10 cellular contexts compared by ENCODE assay signal in genomic region chr13:112967666-112968379, GRCh38. TPM values are rescaled to one million over a fixed set of nuclear protein-coding genes. Genes with fewer than 3 reads are reported as not detected.
DNase-seq lines count a peak whose midpoint lies in the region; ATAC-seq and TF ChIP-seq lines count a peak whose summit lies in the region.
"Had no signal": no experiment of that assay in that cellular context is flagged by ENCODE, and none has a peak within 500 bp of the region (broad histone marks: within the 10 kb centered on the region; RNA-seq: fewer than 3 reads in every experiment).

No MANE protein-coding gene starts in this region.

- H3K27me3 ChIP-seq in Peyer's patch (no peaks in the 10 kb centered on the region), right cardiac atrium (ENCODE audit: control insufficient read depth, insufficient read depth) (no peaks in the 10 kb centered on the region)

- H3K9me3 ChIP-seq in Peyer's patch (no peaks in the 10 kb centered on the region), right cardiac atrium (ENCODE audit: control insufficient read depth, low read length) (no peaks in the 10 kb centered on the region)

- DNase-seq in GM12864 (ENCODE audit: low read depth) (no peak), Peyer's patch (no peak), right cardiac atrium (peak in 1 of 3 donors; percentile 11), retina (peak; percentile 40), ecto neural progenitor cell (ENCODE audit: low spot score) (no peak), lower leg skin (ENCODE audit: low spot score in 2 of 2) (no peak), NCI-H128 (lab: John Stamatoyannopoulos, UW; ENCODE audit: unreplicated experiment) (no peak)
- DNase-seq: cortex of kidney had no signal

- no peak for TF ChIP-seq CTCF in GM12864 (IDR thresholded peaks at IDR 0.05; ENCODE audit: low read depth, low read length, missing control alignments)
- TF ChIP-seq CTCF in Peyer's patch (IDR thresholded peaks at IDR 0.05) = no peak
- no peak for TF ChIP-seq CTCF in lower leg skin (IDR thresholded peaks at IDR 0.05)

- ATAC-seq in right cardiac atrium (no peak), HG02938 (IDR thresholded peaks at IDR 0.05; ENCODE audit: unreplicated experiment) (no peak)
- ATAC-seq: GM12878 had no signal

- intact Hi-C loops in right cardiac atrium (cut with DNase I) (no loop called here), lower leg skin (cut with DNase I; ENCODE audit: low total_unique reads) (loop anchor here (10.0 kb wide), 1 partner anchor 437 kb away; no protein-coding TSS in a partner anchor)

- H3K27ac ChIP-seq in Peyer's patch = peak overlapping the region in 3 of 4 donors; percentile 57 to 75 (median 70)
- no peak overlapping the region for H3K27ac ChIP-seq in right cardiac atrium (ENCODE audit: low read length)

- TF ChIP-seq POLR2A in Peyer's patch (IDR thresholded peaks at IDR 0.05) (no peak), lower leg skin (IDR thresholded peaks at IDR 0.05) (no peak)

- H3K36me3 ChIP-seq in Peyer's patch = no peaks in the 10 kb centered on the region

- peak overlapping the region; percentile 60 for H3K4me3 ChIP-seq in GM12864 (ENCODE audit: low read depth, low read length)
- H3K4me3 ChIP-seq in Peyer's patch = peak overlapping the region; percentile 45 to 65 (median 61)
- peak overlapping the region; percentile 59 for H3K4me3 ChIP-seq in right cardiac atrium (ENCODE audit: low read length)
- H3K4me3 ChIP-seq in lower leg skin (ENCODE audit: low read depth, poor library complexity, severe bottlenecking) = no peak overlapping the region

- 76% methylated on average over 23 of the region's 23 CpGs for WGBS in right cardiac atrium
- 65 to 72% methylated on average over 22 to 23 of the region's 23 CpGs for WGBS in lower leg skin, 2 donors

- H3K4me1 ChIP-seq in Peyer's patch (peaks cover 0 to 17% (median 3%) of the 10 kb centered on the region in 4 donors), right cardiac atrium (ENCODE audit: control insufficient read depth, insufficient read depth, low read length) (no peaks in the 10 kb centered on the region)

RNA-seq across cellular contexts. Expression of gene MCF2L, which starts 1.2 kb away (rescaled TPM):
- 100 to 1,000 TPM in 3 of 4 donors, 10 to 100 TPM in 1; 81.4 to 165 (median 149) TPM for total RNA-seq in Peyer's patch
- total RNA-seq in right cardiac atrium = 10 to 100 TPM; 18.0 to 47.5 (median 27.4) TPM
- 33.2 TPM for polyA plus RNA-seq in right cardiac atrium
- 10 to 100 TPM; 46.5 to 89.7 (median 55.0) TPM for total RNA-seq in lower leg skin
